1 cellular context compared by ENCODE assay signal in genomic region chr20:38748097-38748862, GRCh38.
TF ChIP-seq lines count a peak whose summit lies in the region.

Gene ACTR5, plus strand, starts transcription at chr20:38748460. Its CDS starts 19 bp downstream, at chr20:38748479.

TF ChIP-seq in HepG2, 621 proteins besides CTCF, POLR2A, EP300 and RAD21 (continued from another document and continues in another):
- TF ChIP-seq PAXIP1 (CRISPR knock-in tag; conservative IDR thresholded peaks at IDR 0.05): peak; percentile 38; the same call in 1 of the 2 replicates
- no peak for TF ChIP-seq SP140L (CRISPR knock-in tag; IDR thresholded peaks at IDR 0.05; ENCODE audit: borderline replicate concordance)
- no peak for TF ChIP-seq KDM1A (CRISPR knock-in tag; IDR thresholded peaks at IDR 0.05)
- TF ChIP-seq ZFX (CRISPR knock-in tag; IDR thresholded peaks at IDR 0.05; ENCODE audit: low read depth): peak; percentile 96
- TF ChIP-seq ZNF616 (CRISPR knock-in tag; IDR thresholded peaks at IDR 0.05; ENCODE audit: low read depth): peak; percentile 62
- TF ChIP-seq KLF11 (CRISPR knock-in tag; IDR thresholded peaks at IDR 0.05): no peak; the same call in 1 of the 2 replicates
- no peak for TF ChIP-seq ZNF75D (CRISPR knock-in tag; IDR thresholded peaks at IDR 0.05; ENCODE audit: borderline replicate concordance)
- TF ChIP-seq ZNF619 (CRISPR knock-in tag; IDR thresholded peaks at IDR 0.05): peak; percentile 99
- TF ChIP-seq KDM2A (CRISPR knock-in tag; IDR thresholded peaks at IDR 0.05; ENCODE audit: borderline replicate concordance, low read depth): peak; percentile 86
- no peak; the same call in 1 of the 2 replicates for TF ChIP-seq ZNF263 (CRISPR knock-in tag; IDR thresholded peaks at IDR 0.05)
- peak; percentile 91; the same call in 1 of the 2 replicates for TF ChIP-seq KLF13 (CRISPR knock-in tag; IDR thresholded peaks at IDR 0.05)
- peak; percentile 88; the same call in 1 of the 2 replicates for TF ChIP-seq MLXIP (CRISPR knock-in tag; IDR thresholded peaks at IDR 0.05; ENCODE audit: borderline replicate concordance)
- TF ChIP-seq SNAPC2 (CRISPR knock-in tag; IDR thresholded peaks at IDR 0.05): peak; percentile 94
- no peak for TF ChIP-seq ZNF747 (CRISPR knock-in tag; IDR thresholded peaks at IDR 0.05; ENCODE audit: borderline replicate concordance)
- TF ChIP-seq NR2C2 (CRISPR knock-in tag; IDR thresholded peaks at IDR 0.05; ENCODE audit: borderline replicate concordance): peak; percentile 73
- TF ChIP-seq ZBTB38 (CRISPR knock-in tag; IDR thresholded peaks at IDR 0.05): peak; percentile 97
- TF ChIP-seq, protein P1, sequence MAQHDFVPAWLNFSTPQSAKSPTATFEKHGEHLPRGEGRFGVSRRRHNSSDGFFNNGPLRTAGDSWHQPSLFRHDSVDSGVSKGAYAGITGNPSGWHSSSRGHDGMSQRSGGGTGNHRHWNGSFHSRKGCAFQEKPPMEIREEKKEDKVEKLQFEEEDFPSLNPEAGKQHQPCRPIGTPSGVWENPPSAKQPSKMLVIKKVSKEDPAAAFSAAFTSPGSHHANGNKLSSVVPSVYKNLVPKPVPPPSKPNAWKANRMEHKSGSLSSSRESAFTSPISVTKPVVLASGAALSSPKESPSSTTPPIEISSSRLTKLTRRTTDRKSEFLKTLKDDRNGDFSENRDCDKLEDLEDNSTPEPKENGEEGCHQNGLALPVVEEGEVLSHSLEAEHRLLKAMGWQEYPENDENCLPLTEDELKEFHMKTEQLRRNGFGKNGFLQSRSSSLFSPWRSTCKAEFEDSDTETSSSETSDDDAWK (CRISPR knock-in tag; IDR thresholded peaks at IDR 0.05): no peak
- TF ChIP-seq BCL6 (CRISPR knock-in tag; IDR thresholded peaks at IDR 0.05): peak; percentile 69
- no peak for TF ChIP-seq RAD51 (IDR thresholded peaks at IDR 0.05; ENCODE audit: borderline replicate concordance)
- TF ChIP-seq, protein P2, sequence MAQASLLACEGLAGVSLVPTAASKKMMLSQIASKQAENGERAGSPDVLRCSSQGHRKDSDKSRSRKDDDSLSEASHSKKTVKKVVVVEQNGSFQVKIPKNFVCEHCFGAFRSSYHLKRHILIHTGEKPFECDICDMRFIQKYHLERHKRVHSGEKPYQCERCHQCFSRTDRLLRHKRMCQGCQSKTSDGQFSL (CRISPR knock-in tag; IDR thresholded peaks at IDR 0.05): peak; percentile 70; the same call in 1 of the 2 replicates
- peak; percentile 90 for TF ChIP-seq RNF2 (conservative IDR thresholded peaks at IDR 0.05; ENCODE audit: low read depth)
- no peak for TF ChIP-seq ARID3A (IDR thresholded peaks at IDR 0.05; ENCODE audit: low read depth, low read length)
- peak; percentile 81; the same call in 1 of the 2 replicates for TF ChIP-seq IRX3 (CRISPR knock-in tag; IDR thresholded peaks at IDR 0.05; ENCODE audit: borderline replicate concordance, low read depth)
- TF ChIP-seq, protein P3, sequence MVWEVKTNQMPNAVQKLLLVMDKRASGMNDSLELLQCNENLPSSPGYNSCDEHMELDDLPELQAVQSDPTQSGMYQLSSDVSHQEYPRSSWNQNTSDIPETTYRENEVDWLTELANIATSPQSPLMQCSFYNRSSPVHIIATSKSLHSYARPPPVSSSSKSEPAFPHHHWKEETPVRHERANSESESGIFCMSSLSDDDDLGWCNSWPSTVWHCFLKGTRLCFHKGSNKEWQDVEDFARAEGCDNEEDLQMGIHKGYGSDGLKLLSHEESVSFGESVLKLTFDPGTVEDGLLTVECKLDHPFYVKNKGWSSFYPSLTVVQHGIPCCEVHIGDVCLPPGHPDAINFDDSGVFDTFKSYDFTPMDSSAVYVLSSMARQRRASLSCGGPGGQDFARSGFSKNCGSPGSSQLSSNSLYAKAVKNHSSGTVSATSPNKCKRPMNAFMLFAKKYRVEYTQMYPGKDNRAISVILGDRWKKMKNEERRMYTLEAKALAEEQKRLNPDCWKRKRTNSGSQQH (CRISPR knock-in tag; IDR thresholded peaks at IDR 0.05; ENCODE audit: low read depth): peak; percentile 79; the same call in 1 of the 2 replicates
- TF ChIP-seq KDM4B (CRISPR knock-in tag; IDR thresholded peaks at IDR 0.05): no peak
- TF ChIP-seq TBL1XR1 (IDR thresholded peaks at IDR 0.05; ENCODE audit: borderline replicate concordance, low read length, partially characterized antibody): no peak
- TF ChIP-seq ZNF280B (CRISPR knock-in tag; IDR thresholded peaks at IDR 0.05; ENCODE audit: borderline replicate concordance): peak; percentile 72; the same call in 1 of the 2 replicates
- peak; percentile 97 for TF ChIP-seq ZNF180 (CRISPR knock-in tag; IDR thresholded peaks at IDR 0.05; ENCODE audit: borderline replicate concordance, low read depth)
- peak; percentile 97; the same call in 1 of the 2 replicates for TF ChIP-seq CSRNP1 (CRISPR knock-in tag; IDR thresholded peaks at IDR 0.05)
- peak; percentile 70; the same call in 1 of the 2 replicates for TF ChIP-seq ZNF317 (CRISPR knock-in tag; IDR thresholded peaks at IDR 0.05)
- TF ChIP-seq CBFB (CRISPR knock-in tag; IDR thresholded peaks at IDR 0.05): peak; percentile 94
- TF ChIP-seq, protein P4, sequence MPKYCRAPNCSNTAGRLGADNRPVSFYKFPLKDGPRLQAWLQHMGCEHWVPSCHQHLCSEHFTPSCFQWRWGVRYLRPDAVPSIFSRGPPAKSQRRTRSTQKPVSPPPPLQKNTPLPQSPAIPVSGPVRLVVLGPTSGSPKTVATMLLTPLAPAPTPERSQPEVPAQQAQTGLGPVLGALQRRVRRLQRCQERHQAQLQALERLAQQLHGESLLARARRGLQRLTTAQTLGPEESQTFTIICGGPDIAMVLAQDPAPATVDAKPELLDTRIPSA (CRISPR knock-in tag; IDR thresholded peaks at IDR 0.05; ENCODE audit: borderline replicate concordance): peak; percentile 98
- peak; percentile 97 for TF ChIP-seq TMF1 (CRISPR knock-in tag; IDR thresholded peaks at IDR 0.05; ENCODE audit: low read depth)
- TF ChIP-seq JUN (CRISPR knock-in tag; IDR thresholded peaks at IDR 0.05): no peak; the same call in none of the 2 replicates
- TF ChIP-seq ZNF3 (CRISPR knock-in tag; IDR thresholded peaks at IDR 0.05): no peak
- TF ChIP-seq ZNF775 (CRISPR knock-in tag; IDR thresholded peaks at IDR 0.05; ENCODE audit: borderline replicate concordance): no peak
- no peak for TF ChIP-seq IKZF1 (IDR thresholded peaks at IDR 0.05)
- TF ChIP-seq ZNF501 (CRISPR knock-in tag; IDR thresholded peaks at IDR 0.05): peak; percentile 93
- peak; percentile 99; the same call in 1 of the 2 replicates for TF ChIP-seq ZNF234 (CRISPR knock-in tag; conservative IDR thresholded peaks at IDR 0.05)
- TF ChIP-seq ZNF782 (CRISPR knock-in tag; IDR thresholded peaks at IDR 0.05; ENCODE audit: borderline replicate concordance): peak; percentile 88
- peak; percentile 42; the same call in 1 of the 2 replicates for TF ChIP-seq NFYB (CRISPR knock-in tag; IDR thresholded peaks at IDR 0.05)
- TF ChIP-seq, protein P5, sequence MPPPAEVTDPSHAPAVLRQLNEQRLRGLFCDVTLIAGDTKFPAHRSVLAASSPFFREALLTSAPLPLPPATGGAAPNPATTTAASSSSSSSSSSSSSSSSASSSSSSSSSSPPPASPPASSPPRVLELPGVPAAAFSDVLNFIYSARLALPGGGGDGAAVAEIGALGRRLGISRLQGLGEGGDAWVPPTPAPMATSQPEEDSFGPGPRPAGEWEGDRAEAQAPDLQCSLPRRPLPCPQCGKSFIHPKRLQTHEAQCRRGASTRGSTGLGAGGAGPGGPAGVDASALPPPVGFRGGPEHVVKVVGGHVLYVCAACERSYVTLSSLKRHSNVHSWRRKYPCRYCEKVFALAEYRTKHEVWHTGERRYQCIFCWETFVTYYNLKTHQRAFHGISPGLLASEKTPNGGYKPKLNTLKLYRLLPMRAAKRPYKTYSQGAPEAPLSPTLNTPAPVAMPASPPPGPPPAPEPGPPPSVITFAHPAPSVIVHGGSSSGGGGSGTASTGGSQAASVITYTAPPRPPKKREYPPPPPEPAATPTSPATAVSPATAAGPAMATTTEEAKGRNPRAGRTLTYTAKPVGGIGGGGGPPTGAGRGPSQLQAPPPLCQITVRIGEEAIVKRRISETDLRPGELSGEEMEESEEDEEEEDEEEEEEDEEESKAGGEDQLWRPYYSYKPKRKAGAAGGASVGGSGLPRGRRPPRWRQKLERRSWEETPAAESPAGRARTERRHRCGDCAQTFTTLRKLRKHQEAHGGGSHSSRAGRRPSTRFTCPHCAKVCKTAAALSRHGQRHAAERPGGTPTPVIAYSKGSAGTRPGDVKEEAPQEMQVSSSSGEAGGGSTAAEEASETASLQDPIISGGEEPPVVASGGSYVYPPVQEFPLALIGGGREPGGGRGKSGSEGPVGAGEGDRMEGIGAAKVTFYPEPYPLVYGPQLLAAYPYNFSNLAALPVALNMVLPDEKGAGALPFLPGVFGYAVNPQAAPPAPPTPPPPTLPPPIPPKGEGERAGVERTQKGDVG (CRISPR knock-in tag; IDR thresholded peaks at IDR 0.05; ENCODE audit: borderline replicate concordance): no peak
- 0 out of 4 replicates have a peak, but pooled peaks of 1 of the 2 experiments have one; percentile 9 for TF ChIP-seq NR2F1 (CRISPR knock-in tag; IDR thresholded peaks at IDR 0.05)
